In the genomic region with DNA sequence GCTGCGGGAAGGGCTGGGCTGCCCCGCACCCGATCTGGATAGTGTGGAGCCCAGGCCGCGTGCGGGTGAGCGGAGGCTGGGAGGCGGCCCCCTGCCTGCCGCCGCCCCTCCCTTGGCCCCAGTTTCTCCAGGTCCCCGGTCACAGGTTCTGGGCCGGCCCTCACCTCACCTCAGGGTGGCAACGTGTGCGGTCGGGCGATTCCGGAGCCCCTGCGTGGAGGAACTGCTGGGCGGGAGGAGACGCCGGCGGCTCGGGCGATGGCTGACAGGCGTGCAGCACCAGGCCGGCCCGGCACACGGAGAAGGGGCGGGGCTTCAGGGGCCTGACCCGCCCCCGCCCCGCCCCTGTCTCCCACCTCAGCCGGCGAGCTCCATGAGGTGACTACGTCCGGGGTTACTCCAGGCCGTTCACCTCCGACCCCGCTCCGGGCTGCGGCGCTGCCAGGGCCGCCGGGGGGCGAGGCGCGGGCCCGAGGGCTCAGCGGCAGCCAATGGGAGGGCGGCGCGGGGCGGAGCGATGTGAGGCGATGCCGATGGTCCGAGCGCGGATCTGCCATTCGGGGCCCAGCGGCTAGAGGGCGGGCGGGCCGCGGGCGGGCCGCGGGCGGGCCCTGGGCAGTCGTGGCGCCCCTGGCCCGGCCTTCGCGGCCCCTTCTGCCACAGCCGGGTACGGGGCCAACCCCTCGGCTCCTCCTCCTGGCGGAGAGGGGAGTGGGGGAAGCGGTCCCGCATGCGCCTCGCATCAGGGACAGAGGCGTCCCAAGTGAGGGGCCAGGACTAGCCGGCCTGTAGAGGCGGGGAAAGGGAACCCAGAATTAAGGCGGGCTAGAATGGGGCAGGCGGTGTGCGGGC, we compare ENCODE assay signal across 9 cellular contexts. TPM values are rescaled to one million over a fixed set of nuclear protein-coding genes. Genes with fewer than 3 reads are reported as not detected.
DNase-seq lines count a peak whose midpoint lies in the region; ATAC-seq, FAIRE-seq and TF ChIP-seq lines count a peak whose summit lies in the region.
"Had no signal": no experiment of that assay in that cellular context is flagged by ENCODE, and none has a peak within 500 bp of the region (broad histone marks: within the 10 kb centered on the region; RNA-seq: fewer than 3 reads in every experiment).

No MANE protein-coding gene starts in this region.

- H3K36me3 Mint-ChIP-seq in activated CD4-positive, alpha-beta T cell treated with anti-CD3 and anti-CD28 coated beads, Interleukin-2, amount 10 ng/mL, durations not matched to agents 24 days and 14 days (ENCODE audit: low read depth), result peaks cover 11% of the 10 kb centered on the region

- peak overlapping the region; percentile 82 to 100 (median 93) for H3K4me3 ChIP-seq in BLaER1 treated with 17β-estradiol and CSF1 and Interleukin-3, amounts not matched to agents 10 nM and 100 nM
- H3K4me3 ChIP-seq in left lung, result peak overlapping the region; percentile 95 to 96

- peak; percentile 18 to 53 for TF ChIP-seq CTCF in left lung (IDR thresholded peaks at IDR 0.05)

- H3K4me3 Mint-ChIP-seq in activated CD4-positive, alpha-beta T cell treated with anti-CD3 and anti-CD28 coated beads, Interleukin-2, amount 10 ng/mL, durations not matched to agents 24 days and 14 days, result peak overlapping the region; percentile 97

- DNase-seq in GM19239 (ENCODE audit: insufficient read length, low spot score) (peak; percentile 96), NCI-H524 treated with DMSO at 0.1 percent for 48 hours (lab: John Stamatoyannopoulos, UW) (peak; percentile 54), cortex of kidney (lab: John Stamatoyannopoulos, UW) (peak; percentile 55), left lung (peak; percentile 94 to 98)
- peak; percentile 97 for DNase-seq in activated CD4-positive, alpha-beta T cell treated with anti-CD3 and anti-CD28 coated beads, Interleukin-2, amount 10 ng/mL, durations not matched to agents 24 days and 14 days
- peak; percentile 78 for DNase-seq in stimulated activated CD4-positive, alpha-beta T cell treated with anti-CD3 and anti-CD28 coated beads, Interleukin-2, amount 100 ng/mL, for 4 hours (ENCODE audit: low read depth)

- peaks cover 0 to 32% (median 18%) of the 10 kb centered on the region in 11 experiments; a peak in 20 of 22 replicates for H3K36me3 ChIP-seq in BLaER1 treated with 17β-estradiol and CSF1 and Interleukin-3, amounts not matched to agents 10 nM and 100 nM
- no peaks in the 10 kb centered on the region for H3K36me3 ChIP-seq in left lung

- H3K27me3 Mint-ChIP-seq in activated CD4-positive, alpha-beta T cell treated with anti-CD3 and anti-CD28 coated beads, Interleukin-2, amount 10 ng/mL, durations not matched to agents 24 days and 14 days, result no peaks in the 10 kb centered on the region

- FAIRE-seq in GM19239 (lab: Jason Lieb, UNC), result no peak
- FAIRE-seq: islet of Langerhans had no signal

- peaks cover 25% of the 10 kb centered on the region for H3K4me1 Mint-ChIP-seq in activated CD4-positive, alpha-beta T cell treated with anti-CD3 and anti-CD28 coated beads, Interleukin-2, amount 10 ng/mL, durations not matched to agents 24 days and 14 days

- H3K4me1 ChIP-seq in BLaER1 treated with 17β-estradiol and CSF1 and Interleukin-3, amounts not matched to agents 10 nM and 100 nM, result peaks cover 23 to 44% (median 35%) of the 10 kb centered on the region in 10 experiments
- peaks cover 0 to 30% of the 10 kb centered on the region in 2 donors for H3K4me1 ChIP-seq in left lung

- H3K9me3 Mint-ChIP-seq in activated CD4-positive, alpha-beta T cell treated with anti-CD3 and anti-CD28 coated beads, Interleukin-2, amount 10 ng/mL, durations not matched to agents 24 days and 14 days, result no peaks in the 10 kb centered on the region

- H3K9me3 ChIP-seq in BLaER1 treated with 17β-estradiol and CSF1 and Interleukin-3, amounts not matched to agents 10 nM and 100 nM (replicated peaks in 1 of 11), result no peaks in the 10 kb centered on the region
- H3K9me3 ChIP-seq in left lung, result no peaks in the 10 kb centered on the region

- peak overlapping the region; percentile 81 to 98 (median 90) for H3K27ac ChIP-seq in BLaER1 treated with 17β-estradiol and CSF1 and Interleukin-3, amounts not matched to agents 10 nM and 100 nM
- H3K27ac ChIP-seq in left lung, result peak overlapping the region; percentile 72 to 91

- intact Hi-C loops in activated CD4-positive, alpha-beta T cell treated with anti-CD3 and anti-CD28 coated beads, Interleukin-2, amount 10 ng/mL, durations not matched to agents 24 days and 14 days (cut with micrococcal nuclease), result loop anchor here (1.0 to 5.0 kb wide), 2 partner anchors 48 to 412 kb away; a partner anchor contains a TSS
- intact Hi-C loops in left lung (cut with DNase I), result no loop called here

- H3K4me2 ChIP-seq in BLaER1 treated with 17β-estradiol and CSF1 and Interleukin-3, amounts not matched to agents 10 nM and 100 nM, result peak overlapping the region; percentile 82 to 97 (median 92)

- H3K9ac ChIP-seq in BLaER1 treated with 17β-estradiol and CSF1 and Interleukin-3, amounts not matched to agents 10 nM and 100 nM, result peak overlapping the region; percentile 87 to 99 (median 94)

- peak overlapping the region; percentile 93 for H3K27ac Mint-ChIP-seq in activated CD4-positive, alpha-beta T cell treated with anti-CD3 and anti-CD28 coated beads, Interleukin-2, amount 10 ng/mL, durations not matched to agents 24 days and 14 days

- peaks cover 0 to 46% (median 38%) of the 10 kb centered on the region in 11 experiments; a peak in 18 of 22 replicates for H4K20me1 ChIP-seq in BLaER1 treated with 17β-estradiol and CSF1 and Interleukin-3, amounts not matched to agents 10 nM and 100 nM

- ATAC-seq in HG03442 (IDR thresholded peaks at IDR 0.05; ENCODE audit: unreplicated experiment), result peak; percentile 76
- ATAC-seq in left lung, result peak; percentile 90

- no peaks in the 10 kb centered on the region for H3K27me3 ChIP-seq in BLaER1 treated with 17β-estradiol and CSF1 and Interleukin-3, amounts not matched to agents 10 nM and 100 nM
- no peaks in the 10 kb centered on the region for H3K27me3 ChIP-seq in left lung

RNA-seq across cellular contexts. Expression of a gene that starts 16.7 kb away (rescaled TPM):
- total RNA-seq in activated CD4-positive, alpha-beta T cell treated with anti-CD3 and anti-CD28 coated beads, Interleukin-2, amount 10 ng/mL, durations not matched to agents 24 days and 14 days, result not detected in 2 replicates
- total RNA-seq in left lung, result not detected

RNA-seq across cellular contexts. Expression of a gene that starts 47.6 kb away (rescaled TPM):
- 120 and 122 TPM in 2 replicates for total RNA-seq in activated CD4-positive, alpha-beta T cell treated with anti-CD3 and anti-CD28 coated beads, Interleukin-2, amount 10 ng/mL, durations not matched to agents 24 days and 14 days
- 100 to 1,000 TPM; 122 to 128 TPM for total RNA-seq in left lung

RNA-seq across cellular contexts. Expression of a gene that starts 47.6 kb away (rescaled TPM):
- 43.2 and 46.7 TPM in 2 replicates for total RNA-seq in activated CD4-positive, alpha-beta T cell treated with anti-CD3 and anti-CD28 coated beads, Interleukin-2, amount 10 ng/mL, durations not matched to agents 24 days and 14 days
- total RNA-seq in left lung, result 10 to 100 TPM; 16.3 to 17.9 TPM

Comparison
In these comparisons a context has a peak if more than half of its experiments do, and no peak if none do; other contexts are left out.
1. Peak in every context shown above with its lines: DNase-seq, ATAC-seq, H3K4me3 ChIP-seq and H3K27ac ChIP-seq.